Comparison of ENCODE assay signal across 1 cellular context in the genomic region with DNA sequence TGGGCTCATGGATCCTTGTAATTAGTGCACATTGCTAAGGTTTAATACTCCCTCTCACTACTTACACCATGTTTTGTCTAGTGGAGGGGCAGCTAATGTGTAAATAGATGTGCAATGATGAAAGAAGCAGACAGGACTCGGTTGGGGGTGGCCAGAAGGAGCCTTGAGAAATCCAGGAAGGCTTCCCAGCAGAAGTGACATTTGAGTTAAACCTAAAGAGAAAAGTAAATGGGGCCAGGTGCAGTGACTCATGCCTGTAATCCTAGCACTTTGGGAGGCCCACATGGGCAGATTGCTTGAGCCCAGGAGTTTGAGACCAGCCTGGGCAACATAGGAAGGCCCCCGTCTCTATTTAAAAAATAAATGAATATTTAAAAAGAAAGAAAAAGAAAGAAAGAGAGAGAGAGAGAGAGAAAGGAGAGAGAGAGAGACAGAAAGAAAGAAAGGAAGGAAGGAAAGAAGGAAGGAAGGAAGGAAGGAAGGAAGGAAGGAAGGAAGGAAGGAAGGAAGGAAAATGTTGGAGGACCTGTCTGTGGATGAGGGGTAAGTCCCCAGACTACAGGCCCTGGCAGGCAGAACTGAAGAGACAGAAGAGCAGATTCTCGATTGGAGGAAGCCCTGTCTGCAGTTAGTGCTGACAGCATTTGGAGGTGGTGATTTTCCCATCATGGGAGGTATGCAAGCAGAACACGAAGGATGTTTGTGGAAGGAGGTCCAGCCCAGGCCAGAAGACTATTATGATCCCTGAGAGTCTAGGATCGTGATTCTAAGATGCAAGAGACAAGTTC.
TF ChIP-seq lines count a peak whose summit lies in the region.

No MANE protein-coding gene starts in this region.

TF ChIP-seq in K562, 482 proteins besides CTCF, POLR2A, EP300 and RAD21:
- TF ChIP-seq CHD2 (IDR thresholded peaks at IDR 0.05; ENCODE audit: low read depth, low read length) (no peak), FOXA1 (IDR thresholded peaks at IDR 0.05; ENCODE audit: borderline replicate concordance) (no peak), ZFP1 (CRISPR knock-in tag; IDR thresholded peaks at IDR 0.05) (no peak), NCOA2 (IDR thresholded peaks at IDR 0.05; ENCODE audit: partially characterized antibody in 2 of 2) (no peak), ZMIZ1 (IDR thresholded peaks at IDR 0.05; ENCODE audit: low read depth in 2 of 2, low read length in 2 of 2) (no peak), ZNF551 (CRISPR knock-in tag; IDR thresholded peaks at IDR 0.05) (no peak), E2F3 (CRISPR knock-in tag; IDR thresholded peaks at IDR 0.05) (no peak), MAX (CRISPR knock-in tag; IDR thresholded peaks at IDR 0.05) (no peak), HCFC1 (IDR thresholded peaks at IDR 0.05; ENCODE audit: low read depth, low read length) (no peak), BMI1 (IDR thresholded peaks at IDR 0.05; ENCODE audit: low read length) (no peak), ZNF512 (tag; IDR thresholded peaks at IDR 0.05) (peak; percentile 57), TFE3 (CRISPR knock-in tag; IDR thresholded peaks at IDR 0.05) (no peak), ZNF561 (CRISPR knock-in tag; conservative IDR thresholded peaks at IDR 0.05) (no peak), PYGO2 (tag; IDR thresholded peaks at IDR 0.05) (no peak), FOS (IDR thresholded peaks at IDR 0.05; ENCODE audit: extremely low read depth, insufficient read length) (no peak), SMARCA4 (IDR thresholded peaks at IDR 0.05) (no peak), PCBP2 (IDR thresholded peaks at IDR 0.05; ENCODE audit: low read depth, low read length, poor library complexity, severe bottlenecking) (no peak), SETDB1 (IDR thresholded peaks at IDR 0.05; ENCODE audit: low read length) (no peak), ZFP36 (IDR thresholded peaks at IDR 0.05; ENCODE audit: low read depth, low read length, partially characterized antibody) (peak; percentile 96), RBM25 (IDR thresholded peaks at IDR 0.05; ENCODE audit: low read depth, low read length, severe bottlenecking) (peak; percentile 76), ZNF436 (CRISPR knock-in tag; IDR thresholded peaks at IDR 0.05) (peak; percentile 23; the same call in 1 of the 2 replicates), CEBPB (tag; IDR thresholded peaks at IDR 0.05) (no peak), SMARCC2 (IDR thresholded peaks at IDR 0.05; ENCODE audit: low read depth) (no peak), CHD1 (IDR thresholded peaks at IDR 0.05; ENCODE audit: low read length) (no peak), MTA2 (IDR thresholded peaks at IDR 0.05; ENCODE audit: low read depth) (no peak)
- TF ChIP-seq, protein P1, sequence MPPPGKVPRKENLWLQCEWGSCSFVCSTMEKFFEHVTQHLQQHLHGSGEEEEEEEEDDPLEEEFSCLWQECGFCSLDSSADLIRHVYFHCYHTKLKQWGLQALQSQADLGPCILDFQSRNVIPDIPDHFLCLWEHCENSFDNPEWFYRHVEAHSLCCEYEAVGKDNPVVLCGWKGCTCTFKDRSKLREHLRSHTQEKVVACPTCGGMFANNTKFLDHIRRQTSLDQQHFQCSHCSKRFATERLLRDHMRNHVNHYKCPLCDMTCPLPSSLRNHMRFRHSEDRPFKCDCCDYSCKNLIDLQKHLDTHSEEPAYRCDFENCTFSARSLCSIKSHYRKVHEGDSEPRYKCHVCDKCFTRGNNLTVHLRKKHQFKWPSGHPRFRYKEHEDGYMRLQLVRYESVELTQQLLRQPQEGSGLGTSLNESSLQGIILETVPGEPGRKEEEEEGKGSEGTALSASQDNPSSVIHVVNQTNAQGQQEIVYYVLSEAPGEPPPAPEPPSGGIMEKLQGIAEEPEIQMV (tag; conservative IDR thresholded peaks at IDR 0.05; ENCODE audit: low read depth) = no peak
- TF ChIP-seq, protein P2, sequence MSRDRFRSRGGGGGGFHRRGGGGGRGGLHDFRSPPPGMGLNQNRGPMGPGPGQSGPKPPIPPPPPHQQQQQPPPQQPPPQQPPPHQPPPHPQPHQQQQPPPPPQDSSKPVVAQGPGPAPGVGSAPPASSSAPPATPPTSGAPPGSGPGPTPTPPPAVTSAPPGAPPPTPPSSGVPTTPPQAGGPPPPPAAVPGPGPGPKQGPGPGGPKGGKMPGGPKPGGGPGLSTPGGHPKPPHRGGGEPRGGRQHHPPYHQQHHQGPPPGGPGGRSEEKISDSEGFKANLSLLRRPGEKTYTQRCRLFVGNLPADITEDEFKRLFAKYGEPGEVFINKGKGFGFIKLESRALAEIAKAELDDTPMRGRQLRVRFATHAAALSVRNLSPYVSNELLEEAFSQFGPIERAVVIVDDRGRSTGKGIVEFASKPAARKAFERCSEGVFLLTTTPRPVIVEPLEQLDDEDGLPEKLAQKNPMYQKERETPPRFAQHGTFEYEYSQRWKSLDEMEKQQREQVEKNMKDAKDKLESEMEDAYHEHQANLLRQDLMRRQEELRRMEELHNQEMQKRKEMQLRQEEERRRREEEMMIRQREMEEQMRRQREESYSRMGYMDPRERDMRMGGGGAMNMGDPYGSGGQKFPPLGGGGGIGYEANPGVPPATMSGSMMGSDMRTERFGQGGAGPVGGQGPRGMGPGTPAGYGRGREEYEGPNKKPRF (IDR thresholded peaks at IDR 0.05; ENCODE audit: low read depth, low read length) = no peak
- TF ChIP-seq, protein P3, sequence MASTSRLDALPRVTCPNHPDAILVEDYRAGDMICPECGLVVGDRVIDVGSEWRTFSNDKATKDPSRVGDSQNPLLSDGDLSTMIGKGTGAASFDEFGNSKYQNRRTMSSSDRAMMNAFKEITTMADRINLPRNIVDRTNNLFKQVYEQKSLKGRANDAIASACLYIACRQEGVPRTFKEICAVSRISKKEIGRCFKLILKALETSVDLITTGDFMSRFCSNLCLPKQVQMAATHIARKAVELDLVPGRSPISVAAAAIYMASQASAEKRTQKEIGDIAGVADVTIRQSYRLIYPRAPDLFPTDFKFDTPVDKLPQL (IDR thresholded peaks at IDR 0.05; ENCODE audit: extremely low read depth, insufficient read length) = no peak
TF ChIP-seq in K562: peak in this region for 4.
